ENCODE assay signal across 15 cellular contexts in the genomic region with DNA sequence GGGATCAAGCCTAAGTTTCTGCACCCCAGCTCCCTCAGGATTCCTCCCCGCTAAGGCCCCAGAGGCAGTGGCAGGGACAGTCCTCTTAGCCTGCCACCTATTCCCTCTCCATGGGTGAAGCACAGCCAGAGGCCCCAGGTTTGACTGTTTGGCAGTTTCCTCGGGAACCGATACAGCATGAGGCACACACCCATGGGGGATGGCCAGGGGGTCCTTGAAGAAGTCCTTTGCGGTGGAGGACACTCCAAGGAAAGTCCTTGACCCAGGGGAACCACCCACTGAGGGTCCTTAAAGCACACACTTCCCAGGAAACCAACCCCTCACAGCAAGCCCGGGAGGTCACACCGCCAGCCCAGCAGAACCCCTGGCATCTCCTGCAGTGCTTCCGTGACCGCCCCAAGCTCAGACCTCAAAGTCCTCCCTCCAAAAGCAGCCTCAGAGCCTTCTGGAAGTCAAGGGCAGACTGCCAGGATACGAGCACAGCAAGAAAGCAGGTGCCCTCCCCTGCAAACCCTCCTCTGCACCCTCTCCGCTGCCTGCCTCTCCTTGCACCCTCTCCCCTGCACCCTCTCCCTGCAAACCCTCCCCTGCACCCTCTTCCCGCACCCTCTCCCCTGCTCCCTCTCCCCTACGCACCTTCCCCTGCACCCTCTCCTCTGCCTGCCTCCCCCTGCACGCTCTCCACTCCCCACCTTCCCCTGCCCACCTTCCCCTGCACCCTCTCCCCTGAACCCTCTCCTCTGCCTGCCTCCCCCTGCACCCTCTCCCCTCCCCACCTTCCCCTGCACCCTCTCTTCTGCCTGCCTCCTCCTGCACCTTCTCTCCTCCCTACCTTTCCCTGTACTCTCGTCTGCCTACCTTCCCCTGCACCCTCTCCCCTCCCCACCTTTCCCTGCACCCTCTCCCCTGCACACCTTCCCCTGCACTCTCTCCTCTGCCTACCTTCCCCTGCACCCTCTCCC. TPM values are rescaled to one million over a fixed set of nuclear protein-coding genes. Genes with fewer than 3 reads are reported as not detected.
DNase-seq lines count a peak whose midpoint lies in the region; ATAC-seq and TF ChIP-seq lines count a peak whose summit lies in the region.
"Had no signal": no experiment of that assay in that cellular context is flagged by ENCODE, and none has a peak within 500 bp of the region (broad histone marks: within the 10 kb centered on the region; RNA-seq: fewer than 3 reads in every experiment).

No MANE protein-coding gene starts in this region.

- POLR2A ChIA-PET in activated naive CD8-positive, alpha-beta T cell treated with anti-CD3 and anti-CD28 coated beads, Interleukin-2, amount 10 ng/mL, durations not matched to agents 7 days and 5 days (lab: Charles Lee), result interaction anchor here (0.6 to 6.0 kb wide), 9 partner anchors 26 to 206 kb away, joined by 3 to 118 read pairs (median 6); a partner anchor contains a TSS

- no peaks in the 10 kb centered on the region for H3K9me3 Mint-ChIP-seq in T-helper 1 cell treated with Interleukin-12 subunit alpha and Interleukin-12 subunit beta and Interleukin-4 antibody, amounts not matched to agents 30 μg/mL and 1 μg/mL, for 36 hours
- H3K9me3 Mint-ChIP-seq in activated naive CD8-positive, alpha-beta T cell treated with anti-CD3 and anti-CD28 coated beads, Interleukin-2, amount 10 ng/mL, durations not matched to agents 7 days and 5 days, result no peaks in the 10 kb centered on the region
- no peaks in the 10 kb centered on the region for H3K9me3 Mint-ChIP-seq in neural progenitor cell

- intact Hi-C loops in psoas muscle (cut with DNase I), result no loop called here

- H3K36me3 Mint-ChIP-seq in T-helper 1 cell treated with Interleukin-12 subunit alpha and Interleukin-12 subunit beta and Interleukin-4 antibody, amounts not matched to agents 30 μg/mL and 1 μg/mL, for 36 hours (ENCODE audit: low read depth), result peaks cover 5% of the 10 kb centered on the region
- peaks cover 6% of the 10 kb centered on the region for H3K36me3 Mint-ChIP-seq in activated naive CD8-positive, alpha-beta T cell treated with anti-CD3 and anti-CD28 coated beads, Interleukin-2, amount 10 ng/mL, durations not matched to agents 7 days and 5 days
- no peaks in the 10 kb centered on the region for H3K36me3 Mint-ChIP-seq in neural progenitor cell

- no peak overlapping the region for H3K4me2 ChIP-seq in neural progenitor cell

- H3K9me3 ChIP-seq in psoas muscle (no peaks in the 10 kb centered on the region), neural progenitor cell (ENCODE audit: low read depth) (no peaks in the 10 kb centered on the region)

- peak overlapping the region; percentile 100 for H3K4me3 Mint-ChIP-seq in T-helper 1 cell treated with Interleukin-12 subunit alpha and Interleukin-12 subunit beta and Interleukin-4 antibody, amounts not matched to agents 30 μg/mL and 1 μg/mL, for 36 hours
- H3K4me3 Mint-ChIP-seq in activated naive CD8-positive, alpha-beta T cell treated with anti-CD3 and anti-CD28 coated beads, Interleukin-2, amount 10 ng/mL, durations not matched to agents 7 days and 5 days, result peak overlapping the region; percentile 97
- no peak overlapping the region for H3K4me3 Mint-ChIP-seq in neural progenitor cell

- peak overlapping the region; percentile 13 for H3K27ac Mint-ChIP-seq in T-helper 1 cell treated with Interleukin-12 subunit alpha and Interleukin-12 subunit beta and Interleukin-4 antibody, amounts not matched to agents 30 μg/mL and 1 μg/mL, for 36 hours
- H3K27ac Mint-ChIP-seq in activated naive CD8-positive, alpha-beta T cell treated with anti-CD3 and anti-CD28 coated beads, Interleukin-2, amount 10 ng/mL, durations not matched to agents 7 days and 5 days, result peak overlapping the region; percentile 86
- H3K27ac Mint-ChIP-seq in neural progenitor cell, result no peak overlapping the region

- no peak for DNase-seq in T-helper 1 cell
- peak; percentile 26 for DNase-seq in KBM-7
- DNase-seq in activated naive CD8-positive, alpha-beta T cell treated with anti-CD3 and anti-CD28 coated beads, Interleukin-2, amount 10 ng/mL, durations not matched to agents 7 days and 5 days, result peak; percentile 41
- DNase-seq in psoas muscle, result peak; percentile 8 to 31
- DNase-seq in neural progenitor cell (ENCODE audit: low spot score), result no peak
- DNase-seq: dermis blood vessel endothelial cell; kidney glomerular epithelial cell; NCI-H2171; occipital lobe; stimulated activated CD4-positive, alpha-beta T cell treated with anti-CD3 and anti-CD28 coated beads, Interleukin-2, amount 100 ng/mL, for 48 hours; WERI-Rb-1 had no signal

- H3K27me3 ChIP-seq in psoas muscle (ENCODE audit: insufficient read depth in 3 of 3, low read length in 2 of 3) (peaks cover 0 to 51% (median 9%) of the 10 kb centered on the region in 3 donors), neural progenitor cell (peaks cover 43% of the 10 kb centered on the region)

- H4K20me1 ChIP-seq in neural progenitor cell (ENCODE audit: low read depth), result peaks cover 4% of the 10 kb centered on the region

- H3K4me3 ChIP-seq in psoas muscle (no peak overlapping the region), neural progenitor cell (no peak overlapping the region)

- in situ Hi-C loops in KBM-7 (cut with MboI; ENCODE audit: low pct_unique_long_range_greater_than_20kb, low sequenced_read_pairs), result no loop called here

- H3K36me3 ChIP-seq in psoas muscle (ENCODE audit: insufficient read depth in 1 of 2, low read depth in 1 of 2) (no peaks in the 10 kb centered on the region), neural progenitor cell (no peaks in the 10 kb centered on the region)
- H3K36me3 ChIP-seq: WERI-Rb-1 had no signal

- H2AFZ ChIP-seq in neural progenitor cell (replicated peaks), result no peak overlapping the region

- peaks cover 28% of the 10 kb centered on the region for H3K4me1 Mint-ChIP-seq in T-helper 1 cell treated with Interleukin-12 subunit alpha and Interleukin-12 subunit beta and Interleukin-4 antibody, amounts not matched to agents 30 μg/mL and 1 μg/mL, for 36 hours (ENCODE audit: low read depth)
- peaks cover 15% of the 10 kb centered on the region for H3K4me1 Mint-ChIP-seq in activated naive CD8-positive, alpha-beta T cell treated with anti-CD3 and anti-CD28 coated beads, Interleukin-2, amount 10 ng/mL, durations not matched to agents 7 days and 5 days
- no peaks in the 10 kb centered on the region for H3K4me1 Mint-ChIP-seq in neural progenitor cell

- WGBS in psoas muscle, 3 donors, result 37 to 46% (median 40%) methylated on average over 12 to 13 of the region's 14 CpGs

- H3K79me2 ChIP-seq in neural progenitor cell (ENCODE audit: low read depth), result no peaks in the 10 kb centered on the region

- no peak for ATAC-seq in activated naive CD8-positive, alpha-beta T cell treated with anti-CD3 and anti-CD28 coated beads, Interleukin-2, amount 10 ng/mL, durations not matched to agents 7 days and 5 days (ENCODE audit: low read depth)
- ATAC-seq in psoas muscle (no peak), GM21528 (IDR thresholded peaks at IDR 0.05; ENCODE audit: low FRiP score, unreplicated experiment) (no peak)
- no peak for ATAC-seq in activated CD4-positive, CD25-positive, alpha-beta regulatory T cell treated with anti-CD3 and anti-CD28 coated beads, Interleukin-2, amount 50 U/mL, for 24 hours

- TF ChIP-seq CTCF in psoas muscle (IDR thresholded peaks at IDR 0.05), result no peak
- no peak for TF ChIP-seq CTCF in neural progenitor cell (IDR thresholded peaks at IDR 0.05)

- no peaks in the 10 kb centered on the region for H3K27me3 Mint-ChIP-seq in T-helper 1 cell treated with Interleukin-12 subunit alpha and Interleukin-12 subunit beta and Interleukin-4 antibody, amounts not matched to agents 30 μg/mL and 1 μg/mL, for 36 hours (ENCODE audit: low read depth)
- H3K27me3 Mint-ChIP-seq in activated naive CD8-positive, alpha-beta T cell treated with anti-CD3 and anti-CD28 coated beads, Interleukin-2, amount 10 ng/mL, durations not matched to agents 7 days and 5 days, result no peaks in the 10 kb centered on the region
- peaks cover 34% of the 10 kb centered on the region for H3K27me3 Mint-ChIP-seq in neural progenitor cell (ENCODE audit: insufficient read depth, low read depth)

- H3K4me1 ChIP-seq in psoas muscle, result no peaks in the 10 kb centered on the region
- peaks cover 5% of the 10 kb centered on the region for H3K4me1 ChIP-seq in neural progenitor cell

- H3K27ac ChIP-seq in psoas muscle (no peak overlapping the region), neural progenitor cell (no peak overlapping the region)
- H3K27ac ChIP-seq: WERI-Rb-1 had no signal

- no peaks in the 10 kb centered on the region for H3F3A ChIP-seq in neural progenitor cell (ENCODE audit: low read depth)

- no peak overlapping the region for H3K9ac ChIP-seq in neural progenitor cell

RNA-seq across cellular contexts. Expression of a gene that starts 1.4 kb away (rescaled TPM):
- 100 to 1,000 TPM; 273 to 276 TPM for total RNA-seq in activated naive CD8-positive, alpha-beta T cell treated with anti-CD3 and anti-CD28 coated beads, Interleukin-2, amount 10 ng/mL, durations not matched to agents 7 days and 5 days
- total RNA-seq in psoas muscle, result 10 to 100 TPM in 3 of 4 donors, 1 to 10 TPM in 1; 9.9 to 15.9 (median 10.8) TPM
- 10 to 100 TPM; 19.2 to 28.1 (median 20.3) TPM for polyA plus RNA-seq in psoas muscle
- 5.4 and 8.4 TPM in 2 replicates for total RNA-seq in neural progenitor cell (ENCODE audit: low replicate concordance)

RNA-seq across cellular contexts. Expression of a gene that starts 19.4 kb away (rescaled TPM):
- total RNA-seq in activated naive CD8-positive, alpha-beta T cell treated with anti-CD3 and anti-CD28 coated beads, Interleukin-2, amount 10 ng/mL, durations not matched to agents 7 days and 5 days, result under 1 TPM; 0.30 to 0.45 TPM
- total RNA-seq in psoas muscle, result under 1 TPM in 3 of 4 donors, not detected in 1; 0.15 to 0.75 (median 0.25) TPM
- under 1 TPM in 2 of 3 donors, not detected in 1; 0.10 to 0.13 TPM for polyA plus RNA-seq in psoas muscle
- total RNA-seq in neural progenitor cell (ENCODE audit: low replicate concordance), result 6.5 and 8.5 TPM in 2 replicates

RNA-seq across cellular contexts. Expression of a gene that starts 28.4 kb away (rescaled TPM):
- 100 to 1,000 TPM; 115 to 122 TPM for total RNA-seq in activated naive CD8-positive, alpha-beta T cell treated with anti-CD3 and anti-CD28 coated beads, Interleukin-2, amount 10 ng/mL, durations not matched to agents 7 days and 5 days
- total RNA-seq in psoas muscle (under 1 TPM in 3 of 4 donors, not detected in 1; 0.09 to 0.59 (median 0.46) TPM), neural progenitor cell (ENCODE audit: low replicate concordance) (1.3 and 4.7 TPM in 2 replicates)
- polyA plus RNA-seq in psoas muscle, result under 1 TPM; 0.10 to 0.15 (median 0.10) TPM
- total RNA-seq: fibroblast of villous mesenchyme, occipital lobe had no signal

RNA-seq across cellular contexts. Expression of a gene that starts 36.7 kb away (rescaled TPM):
- total RNA-seq in activated naive CD8-positive, alpha-beta T cell treated with anti-CD3 and anti-CD28 coated beads, Interleukin-2, amount 10 ng/mL, durations not matched to agents 7 days and 5 days, result 10 to 100 TPM; 27.6 to 27.8 TPM
- 10 to 100 TPM; 15.8 to 21.1 (median 20.3) TPM for total RNA-seq in psoas muscle
- polyA plus RNA-seq in psoas muscle, result 10 to 100 TPM; 11.8 to 26.0 (median 15.4) TPM
- 24.7 and 44.2 TPM in 2 replicates for total RNA-seq in neural progenitor cell (ENCODE audit: low replicate concordance)

RNA-seq across cellular contexts. Expression of a gene that starts 44.1 kb away (rescaled TPM):
- total RNA-seq in activated naive CD8-positive, alpha-beta T cell treated with anti-CD3 and anti-CD28 coated beads, Interleukin-2, amount 10 ng/mL, durations not matched to agents 7 days and 5 days, result 1 to 10 TPM; 1.1 TPM
- under 1 TPM in 3 of 4 donors, not detected in 1; 0.06 to 0.12 (median 0.06) TPM for total RNA-seq in psoas muscle
- polyA plus RNA-seq in psoas muscle, result under 1 TPM; 0.04 to 0.27 (median 0.05) TPM
- 16.4 and 110 TPM in 2 replicates for total RNA-seq in neural progenitor cell (ENCODE audit: low replicate concordance)

Comparison
In these comparisons a context has a peak if more than half of its experiments do, and no peak if none do; other contexts are left out.
1. DNase-seq: peak in KBM-7 (single experiment), activated naive CD8-positive, alpha-beta T cell treated with anti-CD3 and anti-CD28 coated beads, Interleukin-2, amount 10 ng/mL, durations not matched to agents 7 days and 5 days (single experiment) and psoas muscle (2 of 2); none in T-helper 1 cell (0 of 5) and neural progenitor cell (single experiment).
2. RNA of a gene that starts 1.4 kb away (total RNA-seq): 273 to 276 TPM in activated naive CD8-positive, alpha-beta T cell treated with anti-CD3 and anti-CD28 coated beads, Interleukin-2, amount 10 ng/mL, durations not matched to agents 7 days and 5 days; 9.9 to 15.9 TPM in psoas muscle and 5.4 to 8.4 TPM in neural progenitor cell; every median in the first group is over 10 times any median in the second.
3. RNA of a gene that starts 28.4 kb away (total RNA-seq): 115 to 122 TPM in activated naive CD8-positive, alpha-beta T cell treated with anti-CD3 and anti-CD28 coated beads, Interleukin-2, amount 10 ng/mL, durations not matched to agents 7 days and 5 days; 1.3 to 4.7 TPM in neural progenitor cell and 0.09 to 0.59 TPM in psoas muscle; every median in the first group is over 10 times any median in the second.